Comparison of ENCODE assay signal across 1 cellular context in the genomic region with DNA sequence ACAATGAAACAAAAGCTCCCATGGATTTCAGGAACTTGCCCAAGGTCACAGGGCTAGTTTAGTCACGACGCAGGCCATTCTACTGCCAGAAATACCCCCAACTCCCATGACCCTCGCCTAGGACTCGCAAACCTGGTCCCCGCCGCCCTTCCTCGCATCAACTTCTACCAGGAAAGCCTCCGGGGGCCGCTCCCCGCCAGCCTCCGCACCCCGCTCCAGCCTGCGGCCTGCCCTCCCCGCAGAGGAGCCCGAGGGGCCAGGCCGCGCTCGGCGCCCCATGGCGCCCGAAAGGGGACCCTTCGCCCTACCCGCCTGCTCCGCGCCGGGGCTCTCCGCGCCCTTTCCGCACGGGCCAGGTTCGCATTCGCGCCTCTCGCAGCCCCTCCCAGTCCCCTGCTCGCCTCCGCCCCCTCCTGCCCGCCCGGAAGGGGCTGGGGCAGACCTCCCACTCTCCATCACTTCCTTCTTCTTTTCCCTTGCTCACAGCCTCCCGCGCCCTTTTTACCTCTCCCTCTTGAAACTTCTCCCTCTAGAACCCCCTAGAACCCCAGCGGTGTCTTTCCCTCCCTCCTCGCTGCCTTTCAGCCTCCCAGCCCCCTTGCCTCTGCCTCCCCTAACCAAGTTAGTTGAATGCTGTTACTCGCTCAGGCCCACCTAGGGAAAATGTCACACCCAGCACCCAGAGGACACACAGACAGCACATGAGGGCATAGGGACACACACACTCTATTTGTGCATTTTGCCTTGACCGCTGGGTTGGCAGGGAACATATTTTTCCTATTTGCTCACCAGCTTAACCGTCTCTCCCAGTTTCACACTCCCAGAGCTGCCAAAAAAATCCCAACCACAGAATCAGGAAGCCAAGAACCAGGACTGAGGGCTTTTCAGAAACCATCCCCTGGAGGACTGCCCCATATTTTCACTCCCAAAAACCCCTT.
A peak's percentile ranks its signal among the peaks of the same experiment; 100 is the strongest.
TF ChIP-seq lines count a peak whose summit lies in the region.

A gene (minus strand): TSS at position 368 of the 938 bp plus-strand sequence. CDS start 949 bp downstream, outside the sequence.

TF ChIP-seq in K562, 482 proteins besides CTCF, POLR2A, EP300 and RAD21 (continued from another document):
- TF ChIP-seq, protein P1, sequence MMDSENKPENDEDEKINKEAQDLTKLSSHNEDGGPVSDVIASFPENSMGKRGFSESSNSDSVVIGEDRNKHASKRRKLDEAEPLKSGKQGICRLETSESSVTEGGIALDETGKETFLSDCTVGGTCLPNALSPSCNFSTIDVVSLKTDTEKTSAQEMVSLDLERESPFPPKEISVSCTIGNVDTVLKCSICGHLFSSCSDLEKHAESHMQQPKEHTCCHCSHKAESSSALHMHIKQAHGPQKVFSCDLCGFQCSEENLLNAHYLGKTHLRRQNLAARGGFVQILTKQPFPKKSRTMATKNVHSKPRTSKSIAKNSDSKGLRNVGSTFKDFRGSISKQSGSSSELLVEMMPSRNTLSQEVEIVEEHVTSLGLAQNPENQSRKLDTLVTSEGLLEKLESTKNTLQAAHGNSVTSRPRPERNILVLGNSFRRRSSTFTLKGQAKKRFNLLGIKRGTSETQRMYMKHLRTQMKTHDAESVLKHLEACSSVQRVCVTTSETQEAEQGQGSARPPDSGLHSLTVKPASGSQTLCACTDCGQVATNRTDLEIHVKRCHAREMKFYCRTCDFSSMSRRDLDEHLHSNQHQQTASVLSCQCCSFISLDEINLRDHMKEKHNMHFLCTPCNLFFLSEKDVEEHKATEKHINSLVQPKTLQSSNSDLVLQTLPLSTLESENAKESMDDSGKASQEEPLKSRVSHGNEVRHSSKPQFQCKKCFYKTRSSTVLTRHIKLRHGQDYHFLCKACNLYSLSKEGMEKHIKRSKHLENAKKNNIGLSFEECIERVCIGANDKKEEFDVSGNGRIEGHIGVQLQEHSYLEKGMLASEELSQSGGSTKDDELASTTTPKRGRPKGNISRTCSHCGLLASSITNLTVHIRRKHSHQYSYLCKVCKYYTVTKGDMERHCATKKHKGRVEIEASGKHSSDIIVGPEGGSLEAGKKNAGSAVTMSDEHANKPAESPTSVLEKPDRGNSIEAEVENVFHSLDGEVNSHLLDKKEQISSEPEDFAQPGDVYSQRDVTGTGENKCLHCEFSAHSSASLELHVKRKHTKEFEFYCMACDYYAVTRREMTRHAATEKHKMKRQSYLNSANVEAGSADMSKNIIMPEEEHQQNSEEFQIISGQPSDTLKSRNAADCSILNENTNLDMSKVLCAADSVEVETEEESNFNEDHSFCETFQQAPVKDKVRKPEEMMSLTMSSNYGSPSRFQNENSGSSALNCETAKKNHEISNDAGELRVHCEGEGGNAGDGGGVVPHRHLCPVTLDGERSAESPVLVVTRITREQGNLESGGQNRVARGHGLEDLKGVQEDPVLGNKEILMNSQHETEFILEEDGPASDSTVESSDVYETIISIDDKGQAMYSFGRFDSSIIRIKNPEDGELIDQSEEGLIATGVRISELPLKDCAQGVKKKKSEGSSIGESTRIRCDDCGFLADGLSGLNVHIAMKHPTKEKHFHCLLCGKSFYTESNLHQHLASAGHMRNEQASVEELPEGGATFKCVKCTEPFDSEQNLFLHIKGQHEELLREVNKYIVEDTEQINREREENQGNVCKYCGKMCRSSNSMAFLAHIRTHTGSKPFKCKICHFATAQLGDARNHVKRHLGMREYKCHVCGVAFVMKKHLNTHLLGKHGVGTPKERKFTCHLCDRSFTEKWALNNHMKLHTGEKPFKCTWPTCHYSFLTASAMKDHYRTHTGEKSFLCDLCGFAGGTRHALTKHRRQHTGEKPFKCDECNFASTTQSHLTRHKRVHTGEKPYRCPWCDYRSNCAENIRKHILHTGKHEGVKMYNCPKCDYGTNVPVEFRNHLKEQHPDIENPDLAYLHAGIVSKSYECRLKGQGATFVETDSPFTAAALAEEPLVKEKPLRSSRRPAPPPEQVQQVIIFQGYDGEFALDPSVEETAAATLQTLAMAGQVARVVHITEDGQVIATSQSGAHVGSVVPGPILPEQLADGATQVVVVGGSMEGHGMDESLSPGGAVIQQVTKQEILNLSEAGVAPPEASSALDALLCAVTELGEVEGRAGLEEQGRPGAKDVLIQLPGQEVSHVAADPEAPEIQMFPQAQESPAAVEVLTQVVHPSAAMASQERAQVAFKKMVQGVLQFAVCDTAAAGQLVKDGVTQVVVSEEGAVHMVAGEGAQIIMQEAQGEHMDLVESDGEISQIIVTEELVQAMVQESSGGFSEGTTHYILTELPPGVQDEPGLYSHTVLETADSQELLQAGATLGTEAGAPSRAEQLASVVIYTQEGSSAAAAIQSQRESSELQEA (IDR thresholded peaks at IDR 0.05; ENCODE audit: low read depth): peak; percentile 45; the same call in 1 of the 2 replicates
- TF ChIP-seq POLR2B (IDR thresholded peaks at IDR 0.05; ENCODE audit: low read depth, partially characterized antibody) (peak; percentile 85), PHB2 (IDR thresholded peaks at IDR 0.05; ENCODE audit: low read depth) (no peak), MYC (IDR thresholded peaks at IDR 0.05; ENCODE audit: low read depth, low read length) (peak; percentile 56; the same call in 1 of the 2 replicates), MYC (CRISPR knock-in tag; IDR thresholded peaks at IDR 0.05; ENCODE audit: borderline replicate concordance, low read depth) (no peak), PHF20 (IDR thresholded peaks at IDR 0.05; ENCODE audit: partially characterized antibody) (peak; percentile 65), NONO (IDR thresholded peaks at IDR 0.05; ENCODE audit: low read depth in 2 of 2, low read length in 1 of 2) (peak in 1 of 2 experiments; percentile 47; a peak in 1 of 4 replicates), LEF1 (IDR thresholded peaks at IDR 0.05) (0 out of 2 replicates have a peak, but pooled peaks have one; percentile 20), NFIC (IDR thresholded peaks at IDR 0.05) (peak; percentile 26), ZNF589 (CRISPR knock-in tag; IDR thresholded peaks at IDR 0.05; ENCODE audit: low read depth) (0 out of 2 replicates have a peak, but pooled peaks have one; percentile 44), PTRF (tag; IDR thresholded peaks at IDR 0.05) (no peak), HDGF (IDR thresholded peaks at IDR 0.05) (0 out of 2 replicates have a peak, but pooled peaks have one; percentile 41), EZH2 (IDR thresholded peaks at IDR 0.05; ENCODE audit: borderline replicate concordance, low read depth, low read length) (no peak), ELF2 (CRISPR knock-in tag; IDR thresholded peaks at IDR 0.05) (peak; percentile 31; the same call in 1 of the 2 replicates)
- TF ChIP-seq, protein P2, sequence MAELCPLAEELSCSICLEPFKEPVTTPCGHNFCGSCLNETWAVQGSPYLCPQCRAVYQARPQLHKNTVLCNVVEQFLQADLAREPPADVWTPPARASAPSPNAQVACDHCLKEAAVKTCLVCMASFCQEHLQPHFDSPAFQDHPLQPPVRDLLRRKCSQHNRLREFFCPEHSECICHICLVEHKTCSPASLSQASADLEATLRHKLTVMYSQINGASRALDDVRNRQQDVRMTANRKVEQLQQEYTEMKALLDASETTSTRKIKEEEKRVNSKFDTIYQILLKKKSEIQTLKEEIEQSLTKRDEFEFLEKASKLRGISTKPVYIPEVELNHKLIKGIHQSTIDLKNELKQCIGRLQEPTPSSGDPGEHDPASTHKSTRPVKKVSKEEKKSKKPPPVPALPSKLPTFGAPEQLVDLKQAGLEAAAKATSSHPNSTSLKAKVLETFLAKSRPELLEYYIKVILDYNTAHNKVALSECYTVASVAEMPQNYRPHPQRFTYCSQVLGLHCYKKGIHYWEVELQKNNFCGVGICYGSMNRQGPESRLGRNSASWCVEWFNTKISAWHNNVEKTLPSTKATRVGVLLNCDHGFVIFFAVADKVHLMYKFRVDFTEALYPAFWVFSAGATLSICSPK (IDR thresholded peaks at IDR 0.05; ENCODE audit: borderline replicate concordance): peak; percentile 65; the same call in 1 of the 2 replicates
- TF ChIP-seq, protein P3, sequence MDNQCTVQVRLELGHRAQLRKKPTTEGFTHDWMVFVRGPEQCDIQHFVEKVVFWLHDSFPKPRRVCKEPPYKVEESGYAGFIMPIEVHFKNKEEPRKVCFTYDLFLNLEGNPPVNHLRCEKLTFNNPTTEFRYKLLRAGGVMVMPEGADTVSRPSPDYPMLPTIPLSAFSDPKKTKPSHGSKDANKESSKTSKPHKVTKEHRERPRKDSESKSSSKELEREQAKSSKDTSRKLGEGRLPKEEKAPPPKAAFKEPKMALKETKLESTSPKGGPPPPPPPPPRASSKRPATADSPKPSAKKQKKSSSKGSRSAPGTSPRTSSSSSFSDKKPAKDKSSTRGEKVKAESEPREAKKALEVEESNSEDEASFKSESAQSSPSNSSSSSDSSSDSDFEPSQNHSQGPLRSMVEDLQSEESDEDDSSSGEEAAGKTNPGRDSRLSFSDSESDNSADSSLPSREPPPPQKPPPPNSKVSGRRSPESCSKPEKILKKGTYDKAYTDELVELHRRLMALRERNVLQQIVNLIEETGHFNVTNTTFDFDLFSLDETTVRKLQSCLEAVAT (IDR thresholded peaks at IDR 0.05): peak; percentile 65 to 66; a peak in 2 of 4 replicates
- TF ChIP-seq, protein P4, sequence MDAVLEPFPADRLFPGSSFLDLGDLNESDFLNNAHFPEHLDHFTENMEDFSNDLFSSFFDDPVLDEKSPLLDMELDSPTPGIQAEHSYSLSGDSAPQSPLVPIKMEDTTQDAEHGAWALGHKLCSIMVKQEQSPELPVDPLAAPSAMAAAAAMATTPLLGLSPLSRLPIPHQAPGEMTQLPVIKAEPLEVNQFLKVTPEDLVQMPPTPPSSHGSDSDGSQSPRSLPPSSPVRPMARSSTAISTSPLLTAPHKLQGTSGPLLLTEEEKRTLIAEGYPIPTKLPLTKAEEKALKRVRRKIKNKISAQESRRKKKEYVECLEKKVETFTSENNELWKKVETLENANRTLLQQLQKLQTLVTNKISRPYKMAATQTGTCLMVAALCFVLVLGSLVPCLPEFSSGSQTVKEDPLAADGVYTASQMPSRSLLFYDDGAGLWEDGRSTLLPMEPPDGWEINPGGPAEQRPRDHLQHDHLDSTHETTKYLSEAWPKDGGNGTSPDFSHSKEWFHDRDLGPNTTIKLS (IDR thresholded peaks at IDR 0.05; ENCODE audit: borderline replicate concordance, low read depth): peak; percentile 92; the same call in 1 of the 2 replicates
- TF ChIP-seq, protein P5, sequence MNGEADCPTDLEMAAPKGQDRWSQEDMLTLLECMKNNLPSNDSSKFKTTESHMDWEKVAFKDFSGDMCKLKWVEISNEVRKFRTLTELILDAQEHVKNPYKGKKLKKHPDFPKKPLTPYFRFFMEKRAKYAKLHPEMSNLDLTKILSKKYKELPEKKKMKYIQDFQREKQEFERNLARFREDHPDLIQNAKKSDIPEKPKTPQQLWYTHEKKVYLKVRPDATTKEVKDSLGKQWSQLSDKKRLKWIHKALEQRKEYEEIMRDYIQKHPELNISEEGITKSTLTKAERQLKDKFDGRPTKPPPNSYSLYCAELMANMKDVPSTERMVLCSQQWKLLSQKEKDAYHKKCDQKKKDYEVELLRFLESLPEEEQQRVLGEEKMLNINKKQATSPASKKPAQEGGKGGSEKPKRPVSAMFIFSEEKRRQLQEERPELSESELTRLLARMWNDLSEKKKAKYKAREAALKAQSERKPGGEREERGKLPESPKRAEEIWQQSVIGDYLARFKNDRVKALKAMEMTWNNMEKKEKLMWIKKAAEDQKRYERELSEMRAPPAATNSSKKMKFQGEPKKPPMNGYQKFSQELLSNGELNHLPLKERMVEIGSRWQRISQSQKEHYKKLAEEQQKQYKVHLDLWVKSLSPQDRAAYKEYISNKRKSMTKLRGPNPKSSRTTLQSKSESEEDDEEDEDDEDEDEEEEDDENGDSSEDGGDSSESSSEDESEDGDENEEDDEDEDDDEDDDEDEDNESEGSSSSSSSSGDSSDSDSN (IDR thresholded peaks at IDR 0.05; ENCODE audit: borderline replicate concordance in 1 of 2, low read depth in 2 of 2, low read length in 2 of 2): peak in 1 of 2 experiments; percentile 45; a peak in 1 of 4 replicates
